ENCODE assay signal across 16 cellular contexts in genomic region chr10:35574924-35575352, GRCh38. TPM values are rescaled to one million over a fixed set of nuclear protein-coding genes. Genes with fewer than 3 reads are reported as not detected.
DNase-seq lines count a peak whose midpoint lies in the region; ATAC-seq and TF ChIP-seq lines count a peak whose summit lies in the region.
"Had no signal": no experiment of that assay in that cellular context is flagged by ENCODE, and none has a peak within 500 bp of the region (broad histone marks: within the 10 kb centered on the region; RNA-seq: fewer than 3 reads in every experiment).

No MANE protein-coding gene starts in this region.

- no peak for TF ChIP-seq EP300 in gastroesophageal sphincter (IDR thresholded peaks at IDR 0.05)

- no peaks in the 10 kb centered on the region for H3K4me1 Mint-ChIP-seq in activated naive CD8-positive, alpha-beta T cell treated with anti-CD3 and anti-CD28 coated beads for 36 hours

- 81 to 96% methylated on average over 3 to 5 of the region's 9 CpGs for WGBS in gastroesophageal sphincter (ENCODE audit: low coverage in 1 of 2), 2 donors

- H3K4me1 ChIP-seq in gastroesophageal sphincter, result peaks cover 0 to 4% (median 0%) of the 10 kb centered on the region in 3 donors
- H3K4me1 ChIP-seq: Peyer's patch had no signal

- peak; percentile 54 for DNase-seq in AG08395 (ENCODE audit: low spot score)
- peak; percentile 99 for DNase-seq in HCEC 1CT
- peak; percentile 69 for DNase-seq in iPS-NIHi7 (ENCODE audit: extremely low spot score)
- DNase-seq in activated naive CD8-positive, alpha-beta T cell treated with anti-CD3 and anti-CD28 coated beads for 36 hours, result no peak
- no peak for DNase-seq in DMS 273 (lab: John Stamatoyannopoulos, UW; ENCODE audit: unreplicated experiment)
- DNase-seq: activated naive CD4-positive, alpha-beta T cell; CD8-positive, alpha-beta T cell; effector CD4-positive, alpha-beta T cell; kidney; NCI-H187 treated with DMSO at 0.1 percent for 48 hours; Peyer's patch had no signal

- no peak for TF ChIP-seq POLR2A in gastroesophageal sphincter (IDR thresholded peaks at IDR 0.05)

- H3K4me3 ChIP-seq in WI38 (ENCODE audit: low read depth, low read length), result no peak overlapping the region
- no peak overlapping the region for H3K4me3 ChIP-seq in gastroesophageal sphincter
- H3K4me3 ChIP-seq: Peyer's patch had no signal

- 0 out of 2 replicates have a peak, but pooled peaks have one; percentile 22 for TF ChIP-seq CTCF in WI38 (IDR thresholded peaks at IDR 0.05; ENCODE audit: low read depth, low read length)
- TF ChIP-seq CTCF in gastroesophageal sphincter (IDR thresholded peaks at IDR 0.05), result no peak

- no peaks in the 10 kb centered on the region for H3K9me3 ChIP-seq in gastroesophageal sphincter
- H3K9me3 ChIP-seq: Peyer's patch had no signal

- peaks cover 0 to 36% of the 10 kb centered on the region in 2 donors for H3K36me3 ChIP-seq in gastroesophageal sphincter

- no peak overlapping the region for H3K4me3 Mint-ChIP-seq in activated naive CD8-positive, alpha-beta T cell treated with anti-CD3 and anti-CD28 coated beads for 36 hours
- H3K4me3 Mint-ChIP-seq: CD8-positive, alpha-beta T cell had no signal

- peaks cover 13% of the 10 kb centered on the region for H3K9me3 Mint-ChIP-seq in activated naive CD8-positive, alpha-beta T cell treated with anti-CD3 and anti-CD28 coated beads for 36 hours

- ATAC-seq in gastroesophageal sphincter (no peak), GM21786 (IDR thresholded peaks at IDR 0.05; ENCODE audit: unreplicated experiment) (no peak)
- ATAC-seq: CD8-positive, alpha-beta T cell had no signal

- peaks cover 32% of the 10 kb centered on the region for H3K36me3 Mint-ChIP-seq in activated naive CD8-positive, alpha-beta T cell treated with anti-CD3 and anti-CD28 coated beads for 36 hours

- no peak overlapping the region for H3K27ac ChIP-seq in gastroesophageal sphincter
- H3K27ac ChIP-seq: Peyer's patch had no signal

- H3K27me3 Mint-ChIP-seq in activated naive CD8-positive, alpha-beta T cell treated with anti-CD3 and anti-CD28 coated beads for 36 hours, result no peaks in the 10 kb centered on the region

- H3K27ac Mint-ChIP-seq in activated naive CD8-positive, alpha-beta T cell treated with anti-CD3 and anti-CD28 coated beads for 36 hours, result no peak overlapping the region

- no peaks in the 10 kb centered on the region for H3K27me3 ChIP-seq in gastroesophageal sphincter
- H3K27me3 ChIP-seq: Peyer's patch had no signal

RNA-seq across cellular contexts. Expression of gene GJD4, which starts 30.2 kb away (rescaled TPM):
- not detected for total RNA-seq in gastroesophageal sphincter
- total RNA-seq in activated naive CD8-positive, alpha-beta T cell treated with anti-CD3 and anti-CD28 coated beads for 36 hours, result not detected
- total RNA-seq: CD8-positive, alpha-beta T cell; kidney; omental fat pad; Peyer's patch; ureter had no signal

Comparison
In these comparisons a context has a peak if more than half of its experiments do, and no peak if none do; other contexts are left out.
1. DNase-seq: peak in AG08395 (single experiment), HCEC 1CT (single experiment) and iPS-NIHi7 (single experiment); none in activated naive CD8-positive, alpha-beta T cell treated with anti-CD3 and anti-CD28 coated beads for 36 hours (single experiment) and DMS 273 (single experiment).